In the genomic region with DNA sequence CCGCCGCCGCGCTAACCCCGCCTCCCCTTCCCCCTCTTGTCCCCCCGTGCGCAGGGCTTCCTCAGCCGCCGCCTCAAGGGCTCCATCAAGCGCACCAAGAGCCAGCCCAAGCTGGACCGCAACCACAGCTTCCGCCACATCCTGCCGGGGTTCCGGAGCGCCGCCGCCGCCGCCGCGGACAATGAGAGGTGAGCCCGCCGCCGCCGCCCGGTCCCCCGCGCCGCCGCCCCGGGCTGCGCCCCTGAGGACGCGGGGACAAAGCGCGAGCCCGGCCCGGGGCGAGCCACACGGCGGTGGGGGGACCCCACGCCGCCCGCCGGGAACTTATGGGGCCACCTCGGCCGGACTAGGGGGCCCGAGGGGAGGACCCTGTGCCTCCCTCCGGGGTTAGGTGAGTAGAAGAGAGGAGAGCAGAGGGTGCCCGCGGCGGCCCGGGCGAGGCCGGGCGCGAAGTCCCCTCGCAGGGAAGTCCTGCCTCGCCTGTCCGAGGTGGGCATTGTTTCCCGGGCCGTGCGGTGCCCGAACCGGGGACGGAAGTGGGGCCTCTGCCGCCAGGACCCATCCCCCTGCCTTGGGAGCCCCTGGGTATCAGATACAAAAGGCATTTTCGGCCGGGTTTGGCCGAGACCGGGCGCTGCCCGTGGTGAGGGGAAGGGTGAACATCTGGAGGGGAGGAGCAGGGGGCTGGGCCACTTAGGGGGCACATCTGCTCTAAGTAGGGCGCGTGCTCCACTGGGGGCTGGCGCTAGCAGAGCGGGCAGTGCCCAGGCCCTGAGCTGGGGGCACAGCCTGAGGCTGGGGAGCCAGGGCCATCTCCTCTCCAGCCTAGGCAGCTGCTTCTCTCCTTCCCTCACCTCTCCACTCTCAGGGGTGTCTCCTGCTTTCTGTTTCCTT, we compare ENCODE assay signal across 8 cellular contexts. TPM values are rescaled to one million over a fixed set of nuclear protein-coding genes. Genes with fewer than 3 reads are reported as not detected.
DNase-seq lines count a peak whose midpoint lies in the region; ATAC-seq, FAIRE-seq and TF ChIP-seq lines count a peak whose summit lies in the region.

No MANE protein-coding gene starts in this region.

- H3K27ac ChIP-seq in endodermal cell (ENCODE audit: low read depth, low read length) (no peak overlapping the region), temporal lobe (ENCODE audit: low read depth, low read length) (peak overlapping the region; percentile 64)

- TF ChIP-seq CTCF in BE2C (IDR thresholded peaks at IDR 0.05; ENCODE audit: low read depth, low read length), result no peak
- TF ChIP-seq CTCF in endodermal cell (conservative IDR thresholded peaks at IDR 0.05), result no peak

- peak overlapping the region; percentile 60 for H3K4me3 Mint-ChIP-seq in endodermal cell

- WGBS in endodermal cell (ENCODE audit: insufficient coverage in 1 of 2, insufficient read length in 1 of 2), 2 experiments, result 3 to 6% methylated on average over 21 to 77 of the region's 77 CpGs

- no peaks in the 10 kb centered on the region for H3K4me1 Mint-ChIP-seq in endodermal cell

- H3K4me3 ChIP-seq in BE2C (ENCODE audit: low read depth, low read length) (peak overlapping the region; percentile 66), endodermal cell (ENCODE audit: low read length) (peak overlapping the region; percentile 77)

- DNase-seq in BE2C (peak; percentile 49), HTR-8/SVneo (ENCODE audit: insufficient read length, low spot score) (peak; percentile 24), endodermal cell (peak; percentile 85), myocyte (ENCODE audit: low read depth) (peak; percentile 50)

- H3K9me3 ChIP-seq in BE2C, result no peaks in the 10 kb centered on the region
- H3K9me3 ChIP-seq in endodermal cell (ENCODE audit: control insufficient read depth, low read length), result no peaks in the 10 kb centered on the region

- H3K36me3 ChIP-seq in BE2C (no peaks in the 10 kb centered on the region), endodermal cell (ENCODE audit: control insufficient read depth, insufficient read depth, low read length) (peaks cover 6% of the 10 kb centered on the region)

- FAIRE-seq in HTR-8/SVneo (lab: Jason Lieb, UNC), result no peak

- no peak overlapping the region for H3K9ac ChIP-seq in endodermal cell (ENCODE audit: extremely low read depth, low read length, poor library complexity, severe bottlenecking)

- no peaks in the 10 kb centered on the region for H3K9me3 Mint-ChIP-seq in endodermal cell

- H3K27me3 Mint-ChIP-seq in endodermal cell (ENCODE audit: insufficient read depth), result peaks cover 7% of the 10 kb centered on the region

- H3K4me1 ChIP-seq in BE2C (peaks cover 8% of the 10 kb centered on the region), endodermal cell (ENCODE audit: control insufficient read depth, insufficient read depth, low read length) (peaks cover 13% of the 10 kb centered on the region)

- H3K27ac Mint-ChIP-seq in endodermal cell, result no peak overlapping the region

- ATAC-seq in GM18909 (IDR thresholded peaks at IDR 0.05; ENCODE audit: poor library complexity, unreplicated experiment) (peak; percentile 72), HG02840 (IDR thresholded peaks at IDR 0.05; ENCODE audit: low FRiP score, unreplicated experiment) (no peak)
- peak; percentile 50 to 56 for ATAC-seq in activated CD4-positive, CD25-positive, alpha-beta regulatory T cell treated with anti-CD3 and anti-CD28 coated beads, Interleukin-2, amount 50 U/mL, for 24 hours

- peaks cover 5% of the 10 kb centered on the region for H3K36me3 Mint-ChIP-seq in endodermal cell (ENCODE audit: low read depth)

- H3K27me3 ChIP-seq in BE2C (no peaks in the 10 kb centered on the region), endodermal cell (ENCODE audit: control insufficient read depth, insufficient read depth, low read length, poor library complexity, severe bottlenecking) (no peaks in the 10 kb centered on the region)

RNA-seq across cellular contexts. Expression of gene DAB2IP, which starts 48.1 kb away (rescaled TPM):
- 65.5 TPM for polyA plus RNA-seq in BE2C (2012; ENCODE audit: insufficient read depth, insufficient read length, low read depth)
- total RNA-seq in endodermal cell, result 10 to 100 TPM; 70.7 to 71.0 TPM
- polyA plus RNA-seq in endodermal cell (2013, experiment 1 of 2), result 33.4 TPM
- 36.0 TPM for polyA plus RNA-seq in endodermal cell (2013, experiment 2 of 2)
- 4.5 and 6.6 TPM in 2 replicates for total RNA-seq in myocyte
- polyA plus RNA-seq in myocyte (2012), result 11.8 TPM
- total RNA-seq in temporal lobe, result 16.5 TPM

Comparison
In these comparisons a context has a peak if more than half of its experiments do, and no peak if none do; other contexts are left out.
1. DNase-seq: peak in every context shown above with its lines; median percentile 85 in endodermal cell; 50 in myocyte; 49 in BE2C; 24 in HTR-8/SVneo.